ENCODE assay signal across 9 cellular contexts in the genomic region with DNA sequence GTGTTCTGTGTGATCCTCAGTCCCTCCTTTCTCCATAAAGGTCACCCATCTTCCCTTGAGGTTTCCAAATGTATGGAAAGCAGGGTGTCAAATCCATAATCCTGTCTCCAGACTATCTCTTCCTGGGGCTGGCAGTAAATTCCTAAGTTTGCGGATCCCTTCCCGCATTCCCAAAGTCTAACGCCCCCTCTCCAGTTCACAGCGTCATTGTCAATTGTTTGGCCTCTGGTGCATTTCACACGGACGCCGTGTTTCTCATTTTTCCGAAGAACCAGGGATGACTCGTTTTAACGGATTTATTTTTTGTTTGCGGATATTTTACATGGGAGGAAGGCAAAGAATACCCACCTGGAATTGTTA. TPM values are rescaled to one million over a fixed set of nuclear protein-coding genes. Genes with fewer than 3 reads are reported as not detected.
A peak's percentile ranks its signal among the peaks of the same experiment; 100 is the strongest.
DNase-seq lines count a peak whose midpoint lies in the region; ATAC-seq and TF ChIP-seq lines count a peak whose summit lies in the region.
"Had no signal": no experiment of that assay in that cellular context is flagged by ENCODE, and none has a peak within 500 bp of the region (broad histone marks: within the 10 kb centered on the region; RNA-seq: fewer than 3 reads in every experiment).

No MANE protein-coding gene starts in this region.

- H3K36me3 Mint-ChIP-seq in CD8-positive, alpha-beta T cell, result peaks cover 46% of the 10 kb centered on the region
- peaks cover 62% of the 10 kb centered on the region for H3K36me3 Mint-ChIP-seq in activated CD4-positive, alpha-beta memory T cell treated with anti-CD3 and anti-CD28 coated beads for 36 hours
- peaks cover 54% of the 10 kb centered on the region for H3K36me3 Mint-ChIP-seq in type B pancreatic cell

- peak overlapping the region; percentile 61 for H3K4me3 ChIP-seq in CD8-positive, alpha-beta T cell (ENCODE audit: low read depth, low read length)
- H3K4me3 ChIP-seq in fibroblast of villous mesenchyme (ENCODE audit: low read depth, low read length), result peak overlapping the region; percentile 51
- H3K4me3 ChIP-seq in rectal smooth muscle tissue (ENCODE audit: low read length), result peak overlapping the region; percentile 85

- H3K9me3 ChIP-seq in CD8-positive, alpha-beta T cell (ENCODE audit: low read length), result peaks cover 9% of the 10 kb centered on the region

- CTCF ChIA-PET in CD8-positive, alpha-beta T cell (lab: Charles Lee), result no interaction called here
- CTCF ChIA-PET in activated CD4-positive, alpha-beta memory T cell treated with anti-CD3 and anti-CD28 coated beads for 36 hours (lab: Charles Lee), result no interaction called here

- H3K4me3 Mint-ChIP-seq in CD8-positive, alpha-beta T cell, result peak overlapping the region; percentile 78
- peak overlapping the region; percentile 50 for H3K4me3 Mint-ChIP-seq in activated CD4-positive, alpha-beta memory T cell treated with anti-CD3 and anti-CD28 coated beads for 36 hours
- H3K4me3 Mint-ChIP-seq in type B pancreatic cell, result no peak overlapping the region

- peaks cover 25% of the 10 kb centered on the region for H3K4me1 Mint-ChIP-seq in CD8-positive, alpha-beta T cell (ENCODE audit: low read depth)
- peaks cover 18% of the 10 kb centered on the region for H3K4me1 Mint-ChIP-seq in activated CD4-positive, alpha-beta memory T cell treated with anti-CD3 and anti-CD28 coated beads for 36 hours (ENCODE audit: low read depth)
- no peaks in the 10 kb centered on the region for H3K4me1 Mint-ChIP-seq in type B pancreatic cell (ENCODE audit: unreplicated experiment)

- ATAC-seq in CD8-positive, alpha-beta T cell, result no peak
- no peak for ATAC-seq in GM18909 (IDR thresholded peaks at IDR 0.05; ENCODE audit: poor library complexity, unreplicated experiment)

- H3K27me3 Mint-ChIP-seq in CD8-positive, alpha-beta T cell (ENCODE audit: low read depth), result no peaks in the 10 kb centered on the region
- peaks cover 4% of the 10 kb centered on the region for H3K27me3 Mint-ChIP-seq in activated CD4-positive, alpha-beta memory T cell treated with anti-CD3 and anti-CD28 coated beads for 36 hours
- H3K27me3 Mint-ChIP-seq in type B pancreatic cell, result no peaks in the 10 kb centered on the region

- intact Hi-C loops in CD8-positive, alpha-beta T cell (cut with DNase I, micrococcal nuclease), result no loop called here
- intact Hi-C loops in activated CD4-positive, alpha-beta memory T cell treated with anti-CD3 and anti-CD28 coated beads for 36 hours (cut with micrococcal nuclease), result no loop called here

- H3K27me3 ChIP-seq in CD8-positive, alpha-beta T cell (ENCODE audit: insufficient read depth, low read length), result no peaks in the 10 kb centered on the region
- no peaks in the 10 kb centered on the region for H3K27me3 ChIP-seq in rectal smooth muscle tissue (ENCODE audit: control insufficient read depth, insufficient read depth, low read length)

- TF ChIP-seq CTCF in CD8-positive, alpha-beta T cell (IDR thresholded peaks at IDR 0.05), result no peak
- no peak for TF ChIP-seq CTCF in fibroblast of villous mesenchyme (IDR thresholded peaks at IDR 0.05; ENCODE audit: insufficient read depth, low read depth, low read length)
- no peak for TF ChIP-seq CTCF in type B pancreatic cell (conservative IDR thresholded peaks at IDR 0.05)
- TF ChIP-seq CTCF in GM13977 (IDR thresholded peaks at IDR 0.05; ENCODE audit: extremely low read depth, insufficient read depth, missing control alignments), result no peak

- POLR2A ChIA-PET in CD8-positive, alpha-beta T cell (lab: Charles Lee), result no interaction called here
- POLR2A ChIA-PET in activated CD4-positive, alpha-beta memory T cell treated with anti-CD3 and anti-CD28 coated beads for 36 hours (lab: Charles Lee), result no interaction called here

- no peaks in the 10 kb centered on the region for H3K36me3 ChIP-seq in CD8-positive, alpha-beta T cell (ENCODE audit: insufficient read depth, low read length)
- H3K36me3 ChIP-seq in rectal smooth muscle tissue (ENCODE audit: control insufficient read depth, insufficient read depth, low read length), result no peaks in the 10 kb centered on the region

- H3K27ac ChIP-seq in CD8-positive, alpha-beta T cell (ENCODE audit: low read depth, low read length), result peak overlapping the region; percentile 18
- H3K27ac ChIP-seq in rectal smooth muscle tissue (ENCODE audit: low read depth, low read length), result peak overlapping the region; percentile 75

- H3K9me3 Mint-ChIP-seq in CD8-positive, alpha-beta T cell, result peaks cover 32% of the 10 kb centered on the region
- H3K9me3 Mint-ChIP-seq in activated CD4-positive, alpha-beta memory T cell treated with anti-CD3 and anti-CD28 coated beads for 36 hours, result peaks cover 63% of the 10 kb centered on the region
- peaks cover 14% of the 10 kb centered on the region for H3K9me3 Mint-ChIP-seq in type B pancreatic cell

- DNase-seq in CD8-positive, alpha-beta T cell, result no peak
- no peak for DNase-seq in activated CD4-positive, alpha-beta memory T cell treated with anti-CD3 and anti-CD28 coated beads for 36 hours
- DNase-seq in fibroblast of villous mesenchyme (ENCODE audit: low read depth) (no peak), type B pancreatic cell (ENCODE audit: extremely low spot score, unreplicated experiment) (no peak), GM13977 (ENCODE audit: low spot score) (no peak), germinal center (ENCODE audit: low spot score) (no peak)

- H3K27ac Mint-ChIP-seq in CD8-positive, alpha-beta T cell, result peak overlapping the region; percentile 57
- peak overlapping the region; percentile 38 for H3K27ac Mint-ChIP-seq in activated CD4-positive, alpha-beta memory T cell treated with anti-CD3 and anti-CD28 coated beads for 36 hours
- H3K27ac Mint-ChIP-seq in type B pancreatic cell, result no peak overlapping the region

- peaks cover 13% of the 10 kb centered on the region for H3K4me1 ChIP-seq in CD8-positive, alpha-beta T cell (ENCODE audit: insufficient read depth, low read length)
- H3K4me1 ChIP-seq in rectal smooth muscle tissue (ENCODE audit: control insufficient read depth, insufficient read depth, low read length), result peaks cover 4% of the 10 kb centered on the region

- in situ Hi-C loops in GM13977 (cut with MboI; ENCODE audit: low pct_unique_long_range_greater_than_20kb, low sequenced_read_pairs, unreplicated experiment), result no loop called here

- H3K9ac ChIP-seq in rectal smooth muscle tissue (ENCODE audit: low read length), result no peak overlapping the region

RNA-seq across cellular contexts. Expression of a gene that starts 32.6 kb away (rescaled TPM):
- 10 to 100 TPM; 41.7 to 42.1 TPM for total RNA-seq in CD8-positive, alpha-beta T cell
- 10 to 100 TPM in 1 of 2 experiments, 1 to 10 TPM in 1; 9.5 to 12.8 TPM for total RNA-seq in activated CD4-positive, alpha-beta memory T cell treated with anti-CD3 and anti-CD28 coated beads for 36 hours
- total RNA-seq in fibroblast of villous mesenchyme (5.2 and 8.2 TPM in 2 replicates), type B pancreatic cell (ENCODE audit: low replicate concordance) (14.1 and 21.0 TPM in 2 replicates)

RNA-seq across cellular contexts. Expression of a gene that starts 38.9 kb away (rescaled TPM):
- total RNA-seq in CD8-positive, alpha-beta T cell, result under 1 TPM; 0.19 to 0.47 TPM
- total RNA-seq in activated CD4-positive, alpha-beta memory T cell treated with anti-CD3 and anti-CD28 coated beads for 36 hours, result 1 to 10 TPM; 2.5 to 3.4 TPM
- total RNA-seq in fibroblast of villous mesenchyme (10.3 and 14.7 TPM in 2 replicates), type B pancreatic cell (ENCODE audit: low replicate concordance) (14.8 and 23.3 TPM in 2 replicates)
- total RNA-seq: NCI-H460 had no signal

RNA-seq across cellular contexts. Expression of a gene that starts 55.3 kb away (rescaled TPM):
- under 1 TPM; 0.95 to 1.00 TPM for total RNA-seq in CD8-positive, alpha-beta T cell
- total RNA-seq in activated CD4-positive, alpha-beta memory T cell treated with anti-CD3 and anti-CD28 coated beads for 36 hours, result 1 to 10 TPM; 1.5 to 2.7 TPM
- total RNA-seq in fibroblast of villous mesenchyme, result 3.5 and 6.0 TPM in 2 replicates
- 9.0 and 9.9 TPM in 2 replicates for total RNA-seq in type B pancreatic cell (ENCODE audit: low replicate concordance)
